21 cellular contexts compared by ENCODE assay signal in the genomic region with DNA sequence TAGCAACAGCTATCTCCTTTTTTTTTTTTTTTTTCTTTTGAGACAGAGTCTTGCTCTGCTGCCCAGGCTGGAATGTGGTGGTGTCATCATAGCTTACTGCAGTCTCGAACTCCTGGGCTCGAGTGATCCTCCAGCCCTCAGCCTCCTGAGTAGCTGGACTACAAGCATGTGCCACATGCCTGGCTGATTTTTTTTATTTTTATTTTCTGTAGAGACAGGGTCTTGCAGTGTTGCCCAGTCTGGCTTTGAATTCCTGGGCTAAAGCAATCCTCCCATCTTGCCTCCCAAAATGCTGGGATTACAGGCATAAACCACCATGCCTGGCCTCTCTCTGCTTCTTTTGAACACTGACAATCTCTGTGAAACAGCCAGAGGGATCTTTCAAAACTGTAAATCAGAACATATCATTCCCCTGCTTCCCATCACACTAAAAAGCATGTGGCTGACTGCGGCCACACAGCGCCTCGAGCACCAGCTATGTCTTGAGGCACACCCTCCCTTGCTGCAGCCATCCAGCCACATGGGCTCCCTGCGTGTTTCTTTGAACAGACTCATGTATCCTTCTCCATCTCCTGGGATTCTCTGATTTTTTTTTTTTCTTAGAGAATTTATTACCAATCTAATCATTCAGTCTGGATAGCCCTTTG.
"Had no signal": no experiment of that assay in that cellular context is flagged by ENCODE, and none has a peak within 500 bp of the region (broad histone marks: within the 10 kb centered on the region; RNA-seq: fewer than 3 reads in every experiment).

No MANE protein-coding gene starts in this region.

- H3K27me3 ChIP-seq: heart left ventricle, sigmoid colon, upper lobe of right lung had no signal

- DNase-seq: activated CD4-positive, alpha-beta T cell treated with anti-CD3 and anti-CD28 coated beads for 48 hours; activated CD4-positive, CD25-positive, alpha-beta regulatory T cell; activated CD8-positive, alpha-beta T cell treated with anti-CD3 and anti-CD28 coated beads for 36 hours; activated naive CD4-positive, alpha-beta T cell treated with anti-CD3 and anti-CD28 coated beads for 36 hours; activated naive CD8-positive, alpha-beta T cell treated with anti-CD3 and anti-CD28 coated beads, Interleukin-2, amount 50 U/mL, for 24 hours; activated T-cell treated with anti-CD3 and anti-CD28 coated beads, Interleukin-2, amount 50 U/mL, for 1 hour; anterior cingulate cortex; caudate nucleus; erythroblast; heart left ventricle; kidney; left ventricle myocardium superior; natural killer cell; sigmoid colon; stimulated activated CD4-positive, alpha-beta T cell treated with anti-CD3 and anti-CD28 coated beads, Interleukin-4, amount 100 ng/mL, for 24 hours; upper lobe of right lung had no signal

- H3K4me3 Mint-ChIP-seq: activated CD8-positive, alpha-beta T cell treated with anti-CD3 and anti-CD28 coated beads for 36 hours; activated naive CD4-positive, alpha-beta T cell treated with anti-CD3 and anti-CD28 coated beads for 36 hours; activated naive CD8-positive, alpha-beta T cell treated with anti-CD3 and anti-CD28 coated beads, Interleukin-2, amount 50 U/mL, for 24 hours; brain; natural killer cell; stimulated activated effector memory CD8-positive, alpha-beta T cell treated with anti-CD3 and anti-CD28 coated beads, Interleukin-12 subunit alpha, Interleukin-12 subunit beta, amount 100 ng/mL, for 72 hours; T-helper 2 cell treated with Interferon-gamma antibody and Interleukin-4, amounts not matched to agents 5 μg/mL and 100 μg/mL, for 36 hours had no signal

- H3K9me3 ChIP-seq: heart left ventricle, sigmoid colon, thoracic aorta, upper lobe of right lung had no signal

- ATAC-seq: activated CD8-positive, alpha-beta T cell treated with anti-CD3 and anti-CD28 coated beads for 36 hours; activated naive CD8-positive, alpha-beta T cell treated with anti-CD3 and anti-CD28 coated beads, Interleukin-2, amount 50 U/mL, for 24 hours; heart left ventricle; left ventricle myocardium superior; natural killer cell; stimulated activated effector memory CD8-positive, alpha-beta T cell treated with anti-CD3 and anti-CD28 coated beads, Interleukin-12 subunit alpha, Interleukin-12 subunit beta, amount 100 ng/mL, for 72 hours; upper lobe of right lung had no signal

- H3K4me3 ChIP-seq: heart left ventricle, sigmoid colon, thoracic aorta, upper lobe of right lung had no signal

- H3K36me3 Mint-ChIP-seq: brain; natural killer cell; stimulated activated effector memory CD8-positive, alpha-beta T cell treated with anti-CD3 and anti-CD28 coated beads, Interleukin-12 subunit alpha, Interleukin-12 subunit beta, amount 100 ng/mL, for 72 hours had no signal

- H3K27ac ChIP-seq: heart left ventricle, sigmoid colon, thoracic aorta, upper lobe of right lung had no signal

- H3K9me3 Mint-ChIP-seq: activated CD8-positive, alpha-beta T cell treated with anti-CD3 and anti-CD28 coated beads for 36 hours; activated naive CD4-positive, alpha-beta T cell treated with anti-CD3 and anti-CD28 coated beads for 36 hours; activated naive CD8-positive, alpha-beta T cell treated with anti-CD3 and anti-CD28 coated beads, Interleukin-2, amount 50 U/mL, for 24 hours; activated T-helper 2 cell treated with anti-CD3 and anti-CD28 coated beads, Interferon-gamma antibody, Interleukin-2, Interleukin-4, amounts not matched to agents 10 μg/mL and 5 μg/mL and 100 μg/mL, durations not matched to agents 14 hours and 24 hours and 36 hours; brain; natural killer cell; stimulated activated effector memory CD8-positive, alpha-beta T cell treated with anti-CD3 and anti-CD28 coated beads, Interleukin-12 subunit alpha, Interleukin-12 subunit beta, amount 100 ng/mL, for 72 hours; T-helper 2 cell treated with Interferon-gamma antibody and Interleukin-4, amounts not matched to agents 5 μg/mL and 100 μg/mL, for 36 hours had no signal

- H3K36me3 ChIP-seq: heart left ventricle, sigmoid colon, thoracic aorta, upper lobe of right lung had no signal

- H3K4me1 ChIP-seq: sigmoid colon had no signal

- H3K27me3 Mint-ChIP-seq: activated CD8-positive, alpha-beta T cell treated with anti-CD3 and anti-CD28 coated beads for 36 hours; activated naive CD8-positive, alpha-beta T cell treated with anti-CD3 and anti-CD28 coated beads, Interleukin-2, amount 50 U/mL, for 24 hours; brain had no signal

- H3K27ac Mint-ChIP-seq: activated CD8-positive, alpha-beta T cell treated with anti-CD3 and anti-CD28 coated beads for 36 hours; activated naive CD4-positive, alpha-beta T cell treated with anti-CD3 and anti-CD28 coated beads for 36 hours; activated naive CD8-positive, alpha-beta T cell treated with anti-CD3 and anti-CD28 coated beads, Interleukin-2, amount 50 U/mL, for 24 hours; activated T-helper 2 cell treated with anti-CD3 and anti-CD28 coated beads, Interferon-gamma antibody, Interleukin-2, Interleukin-4, amounts not matched to agents 10 μg/mL and 5 μg/mL and 100 μg/mL, durations not matched to agents 14 hours and 24 hours and 36 hours; brain; natural killer cell; stimulated activated effector memory CD8-positive, alpha-beta T cell treated with anti-CD3 and anti-CD28 coated beads, Interleukin-12 subunit alpha, Interleukin-12 subunit beta, amount 100 ng/mL, for 72 hours; T-helper 2 cell treated with Interferon-gamma antibody and Interleukin-4, amounts not matched to agents 5 μg/mL and 100 μg/mL, for 36 hours had no signal
